ENCODE assay signal across 21 cellular contexts in genomic region chr16:85423186-85423550, GRCh38.
A peak's percentile ranks its signal among the peaks of the same experiment; 100 is the strongest.
DNase-seq lines count a peak whose midpoint lies in the region; ATAC-seq and TF ChIP-seq lines count a peak whose summit lies in the region.
"Had no signal": no experiment of that assay in that cellular context is flagged by ENCODE, and none has a peak within 500 bp of the region (broad histone marks: within the 10 kb centered on the region; RNA-seq: fewer than 3 reads in every experiment).

No MANE protein-coding gene starts in this region.

- no peak overlapping the region for H3K9ac ChIP-seq in mammary epithelial cell (ENCODE audit: insufficient read depth, low read length)
- H3K9ac ChIP-seq: parathyroid adenoma had no signal

- intact Hi-C loops in PC-9 (cut with micrococcal nuclease; ENCODE audit: unreplicated experiment) (loop anchor here (5.0 kb wide), 2 partner anchors 49 to 134 kb away; no protein-coding TSS in a partner anchor), left cardiac atrium (cut with DNase I) (loop anchor here in 1 of 2 donors (10.0 kb wide), 1 partner anchor 182 kb away; no protein-coding TSS in a partner anchor), posterior vena cava (cut with DNase I) (loop anchor here in 1 of 2 donors (10.0 kb wide), 1 partner anchor 292 kb away; no protein-coding TSS in a partner anchor), mammary epithelial cell (cut with micrococcal nuclease) (loop anchor here (10.0 kb wide), 2 partner anchors 148 to 308 kb away; partner anchors contain the start of gene CIBAR2)

- H3K4me1 ChIP-seq in PC-9 (replicated peaks; ENCODE audit: insufficient read depth) (peaks cover 20% of the 10 kb centered on the region), mammary epithelial cell (ENCODE audit: insufficient read depth, low read length) (no peaks in the 10 kb centered on the region)
- H3K4me1 ChIP-seq: parathyroid adenoma had no signal

- H3F3A ChIP-seq in PC-9 (ENCODE audit: insufficient read depth, low read depth) = peaks cover 12% of the 10 kb centered on the region; the same call in 1 of the 2 replicates

- H3K9me3 ChIP-seq in PC-9 (ENCODE audit: insufficient read depth, low read depth) = no peaks in the 10 kb centered on the region
- H3K9me3 ChIP-seq in mammary epithelial cell (replicated peaks; ENCODE audit: insufficient read depth, low read length) = no peaks in the 10 kb centered on the region
- H3K9me3 ChIP-seq: lower lobe of right lung, SJSA1, upper lobe of right lung had no signal

- H3K4me2 ChIP-seq in PC-9 (peak overlapping the region; percentile 37; the same call in 1 of the 2 replicates), mammary epithelial cell (ENCODE audit: insufficient read depth, low read depth, low read length) (no peak overlapping the region)

- POLR2A ChIA-PET in PC-9 (lab: Charles Lee; ENCODE audit: unreplicated experiment) = no interaction called here

- BruUV-seq in PC-9 (replicated peaks; lab: Mats Ljungman, UMichigan) = no TSS peak
- BruUV-seq in mammary epithelial cell (replicated peaks; lab: Mats Ljungman, UMichigan) = no TSS peak

- no peak overlapping the region for H2AFZ ChIP-seq in PC-9
- no peak overlapping the region for H2AFZ ChIP-seq in mammary epithelial cell (ENCODE audit: low read depth, low read length)
- H2AFZ ChIP-seq: parathyroid adenoma had no signal

- WGBS in mammary epithelial cell (ENCODE audit: low coverage, missing lambda C conversion rate) = 79% methylated on average over 3 of the region's 9 CpGs

- in situ Hi-C loops in mammary epithelial cell (cut with MboI; ENCODE audit: low sequenced_read_pairs in 2 of 2) = loop anchor here in 1 of 2 donors (10.0 kb wide), 1 partner anchor 182 kb away; no protein-coding TSS in a partner anchor

- dilution Hi-C loops in mammary epithelial cell (cut with HindIII; ENCODE audit: low sequenced_read_pairs) = no loop called here

- TF ChIP-seq CTCF in PC-9 (conservative IDR thresholded peaks at IDR 0.05) = no peak
- TF ChIP-seq CTCF in mammary epithelial cell (conservative IDR thresholded peaks at IDR 0.05 in 1 of 2, IDR thresholded peaks at IDR 0.05 in 1 of 2; ENCODE audit: extremely low read depth in 1 of 2, insufficient read depth in 1 of 2, low read depth in 1 of 2, low read length in 2 of 2) = no peak

- peak; percentile 17 for DNase-seq in activated CD4-positive, CD25-positive, alpha-beta regulatory T cell treated with anti-CD3 and anti-CD28 coated beads, Interleukin-2, amount 50 U/mL, for 72 hours
- DNase-seq in activated CD4-positive, CD25-positive, alpha-beta regulatory T cell (lab: John Stamatoyannopoulos, UW) = no peak
- DNase-seq in PC-9 (no peak), left cardiac atrium (peak; percentile 12), posterior vena cava (ENCODE audit: low spot score) (peak; percentile 82), mammary epithelial cell (no peak)
- no peak for DNase-seq in stimulated activated naive CD4-positive, alpha-beta T cell treated with Interleukin-2 at 50 U/mL for 16 hours (lab: John Stamatoyannopoulos, UW)
- DNase-seq: 8988T; amniotic stem cell; central memory CD4-positive, alpha-beta T cell; effector memory CD4-positive, alpha-beta T cell; GF-D8; NCI-H1105; stimulated activated naive CD8-positive, alpha-beta T cell treated with anti-CD3 and anti-CD28 coated beads, Interleukin-15, amount 100 ng/mL, for 72 hours had no signal

- H3K4me3 ChIP-seq in PC-9 (no peak overlapping the region), mammary epithelial cell (replicated peaks in 1 of 3; ENCODE audit: insufficient read depth in 1 of 3, low read depth in 2 of 3, low read length in 3 of 3) (no peak overlapping the region)
- H3K4me3 ChIP-seq: lower lobe of right lung, SJSA1, upper lobe of right lung had no signal

- H3K36me3 ChIP-seq in PC-9 (ENCODE audit: low read depth) = no peaks in the 10 kb centered on the region
- no peaks in the 10 kb centered on the region for H3K36me3 ChIP-seq in mammary epithelial cell (ENCODE audit: insufficient read depth, low read length)
- H3K36me3 ChIP-seq: lower lobe of right lung, SJSA1, upper lobe of right lung had no signal

- no peaks in the 10 kb centered on the region for H3K9me2 ChIP-seq in PC-9 (ENCODE audit: insufficient read depth)

- no peaks in the 10 kb centered on the region for H3K27me3 ChIP-seq in PC-9 (ENCODE audit: insufficient read depth, low read depth)
- H3K27me3 ChIP-seq in mammary epithelial cell (ENCODE audit: insufficient read depth, low read length) = no peaks in the 10 kb centered on the region
- H3K27me3 ChIP-seq: SJSA1, upper lobe of right lung had no signal

- H4K20me1 ChIP-seq in PC-9 (ENCODE audit: insufficient read depth) (peaks cover 5% of the 10 kb centered on the region; the same call in 1 of the 2 replicates), mammary epithelial cell (ENCODE audit: insufficient read depth, low read length) (no peaks in the 10 kb centered on the region)

- CTCF ChIA-PET in PC-9 (lab: Charles Lee) (interaction anchor here (1.0 to 2.2 kb wide), 2 partner anchors 49 to 236 kb away, joined by 3 to 6 read pairs; no protein-coding TSS in a partner anchor), mammary epithelial cell (lab: Charles Lee; ENCODE audit: low non-redundant PET) (no interaction called here)

- no peak overlapping the region for H3K27ac ChIP-seq in PC-9
- H3K27ac ChIP-seq in mammary epithelial cell (ENCODE audit: insufficient read depth, low read depth, low read length) = no peak overlapping the region
- H3K27ac ChIP-seq: parathyroid adenoma, SJSA1, upper lobe of right lung, VCaP had no signal

- ATAC-seq in left cardiac atrium = no peak
- no peak for ATAC-seq in HG03039 (IDR thresholded peaks at IDR 0.05; ENCODE audit: unreplicated experiment)
- ATAC-seq: stimulated activated naive CD8-positive, alpha-beta T cell treated with anti-CD3 and anti-CD28 coated beads, Interleukin-15, amount 100 ng/mL, for 72 hours; T-helper 17 cell had no signal

- no peaks in the 10 kb centered on the region for H3K79me2 ChIP-seq in PC-9 (ENCODE audit: low read depth)
- H3K79me2 ChIP-seq in mammary epithelial cell (ENCODE audit: insufficient read depth, low read length) = no peaks in the 10 kb centered on the region

Comparison
In these comparisons a context has a peak if more than half of its experiments do, and no peak if none do; other contexts are left out.
1. DNase-seq: peak in activated CD4-positive, CD25-positive, alpha-beta regulatory T cell treated with anti-CD3 and anti-CD28 coated beads, Interleukin-2, amount 50 U/mL, for 72 hours (single experiment), left cardiac atrium (single experiment) and posterior vena cava (single experiment); none in activated CD4-positive, CD25-positive, alpha-beta regulatory T cell (0 of 4), PC-9 (0 of 2), mammary epithelial cell (single experiment) and stimulated activated naive CD4-positive, alpha-beta T cell treated with Interleukin-2 at 50 U/mL for 16 hours (single experiment).